In genomic region chr17:28385037-28385797, GRCh38 we compare ENCODE assay signal across 9 cellular contexts. TPM values are rescaled to one million over a fixed set of nuclear protein-coding genes. Genes with fewer than 3 reads are reported as not detected.
DNase-seq lines count a peak whose midpoint lies in the region; ATAC-seq and TF ChIP-seq lines count a peak whose summit lies in the region.
"Had no signal": no experiment of that assay in that cellular context is flagged by ENCODE, and none has a peak within 500 bp of the region (broad histone marks: within the 10 kb centered on the region; RNA-seq: fewer than 3 reads in every experiment).

No MANE protein-coding gene starts in this region.

- H3K9me3 Mint-ChIP-seq in activated CD4-positive, alpha-beta T cell treated with anti-CD3 and anti-CD28 coated beads, Interleukin-2, amount 10 ng/mL, durations not matched to agents 24 days and 14 days, result no peaks in the 10 kb centered on the region
- no peaks in the 10 kb centered on the region for H3K9me3 Mint-ChIP-seq in WTC11

- H3K36me3 ChIP-seq in testis (ENCODE audit: low read depth, missing control alignments), result no peaks in the 10 kb centered on the region

- no peaks in the 10 kb centered on the region for H3K4me1 ChIP-seq in testis

- ATAC-seq in WTC11 (peak; percentile 15; the same call in 1 of the 2 replicates), GM21528 (IDR thresholded peaks at IDR 0.05; ENCODE audit: low FRiP score, unreplicated experiment) (no peak)

- peak overlapping the region; percentile 15 to 54 for H3K4me3 ChIP-seq in testis

- peaks cover 8% of the 10 kb centered on the region for H3K27me3 Mint-ChIP-seq in activated CD4-positive, alpha-beta T cell treated with anti-CD3 and anti-CD28 coated beads, Interleukin-2, amount 10 ng/mL, durations not matched to agents 24 days and 14 days
- H3K27me3 Mint-ChIP-seq in WTC11 (ENCODE audit: low read depth), result peaks cover 76% of the 10 kb centered on the region

- H3K9me3 ChIP-seq in testis, result no peaks in the 10 kb centered on the region

- CTCF ChIA-PET in WTC11 (lab: Charles Lee), result interaction anchor here (0.6 to 6.9 kb wide), 9 partner anchors 17 to 879 kb away, joined by 3 to 63 read pairs (median 4); partner anchors contain the start of gene POLDIP2

- H3K27ac ChIP-seq in testis, result no peak overlapping the region

- POLR2A ChIA-PET in WTC11 (lab: Charles Lee), result interaction anchor here (1.3 kb wide), 1 partner anchor 22 kb away, joined by 3 read pairs; no protein-coding TSS in a partner anchor

- peaks cover 33% of the 10 kb centered on the region for H3K36me3 Mint-ChIP-seq in activated CD4-positive, alpha-beta T cell treated with anti-CD3 and anti-CD28 coated beads, Interleukin-2, amount 10 ng/mL, durations not matched to agents 24 days and 14 days (ENCODE audit: low read depth)
- peaks cover 2% of the 10 kb centered on the region; the same call in 1 of the 2 replicates for H3K36me3 Mint-ChIP-seq in WTC11

- peak; percentile 71 for DNase-seq in activated CD4-positive, alpha-beta T cell treated with anti-CD3 and anti-CD28 coated beads, Interleukin-2, amount 10 ng/mL, durations not matched to agents 24 days and 14 days
- DNase-seq in activated CD4-positive, alpha-beta T cell treated with anti-CD3 and anti-CD28 coated beads, Interleukin-2, amount 50 U/mL, for 1 hour, result no peak
- DNase-seq in WTC11 (ENCODE audit: low spot score) (peak; percentile 42), iPS-NIHi11 (ENCODE audit: low spot score) (peak; percentile 48), testis (no peak), NCI-H510A treated with DMSO at 0.1 percent for 48 hours (lab: John Stamatoyannopoulos, UW) (no peak), erythroblast (lab: John Stamatoyannopoulos, UW) (no peak)

- H3K27ac Mint-ChIP-seq in activated CD4-positive, alpha-beta T cell treated with anti-CD3 and anti-CD28 coated beads, Interleukin-2, amount 10 ng/mL, durations not matched to agents 24 days and 14 days, result peak overlapping the region; percentile 86
- no peak overlapping the region for H3K27ac Mint-ChIP-seq in WTC11

- TF ChIP-seq CTCF in WTC11 (IDR thresholded peaks at IDR 0.05), result no peak
- TF ChIP-seq CTCF in testis (IDR thresholded peaks at IDR 0.05), result no peak

- H3K4me3 Mint-ChIP-seq in activated CD4-positive, alpha-beta T cell treated with anti-CD3 and anti-CD28 coated beads, Interleukin-2, amount 10 ng/mL, durations not matched to agents 24 days and 14 days, result peak overlapping the region; percentile 93
- H3K4me3 Mint-ChIP-seq in WTC11, result peak overlapping the region; percentile 89

- H3K4me1 Mint-ChIP-seq in activated CD4-positive, alpha-beta T cell treated with anti-CD3 and anti-CD28 coated beads, Interleukin-2, amount 10 ng/mL, durations not matched to agents 24 days and 14 days, result peaks cover 22% of the 10 kb centered on the region
- H3K4me1 Mint-ChIP-seq in WTC11, result peaks cover 11% of the 10 kb centered on the region

- TF ChIP-seq POLR2A in testis (IDR thresholded peaks at IDR 0.05), result no peak
- TF ChIP-seq POLR2A in erythroblast (IDR thresholded peaks at IDR 0.05; ENCODE audit: low read length), result no peak

- WGBS in testis, 2 donors, result 52 to 65% methylated on average over 12 to 36 of the region's 37 CpGs

- intact Hi-C loops in activated CD4-positive, alpha-beta T cell treated with anti-CD3 and anti-CD28 coated beads, Interleukin-2, amount 10 ng/mL, durations not matched to agents 24 days and 14 days (cut with micrococcal nuclease), result no loop called here
- intact Hi-C loops in testis (cut with DNase I; ENCODE audit: low total_unique reads), result no loop called here

- no peaks in the 10 kb centered on the region for H3K27me3 ChIP-seq in testis

TF ChIP-seq in WTC11, 78 proteins besides CTCF, POLR2A, EP300 and RAD21:
- TF ChIP-seq, protein P1, sequence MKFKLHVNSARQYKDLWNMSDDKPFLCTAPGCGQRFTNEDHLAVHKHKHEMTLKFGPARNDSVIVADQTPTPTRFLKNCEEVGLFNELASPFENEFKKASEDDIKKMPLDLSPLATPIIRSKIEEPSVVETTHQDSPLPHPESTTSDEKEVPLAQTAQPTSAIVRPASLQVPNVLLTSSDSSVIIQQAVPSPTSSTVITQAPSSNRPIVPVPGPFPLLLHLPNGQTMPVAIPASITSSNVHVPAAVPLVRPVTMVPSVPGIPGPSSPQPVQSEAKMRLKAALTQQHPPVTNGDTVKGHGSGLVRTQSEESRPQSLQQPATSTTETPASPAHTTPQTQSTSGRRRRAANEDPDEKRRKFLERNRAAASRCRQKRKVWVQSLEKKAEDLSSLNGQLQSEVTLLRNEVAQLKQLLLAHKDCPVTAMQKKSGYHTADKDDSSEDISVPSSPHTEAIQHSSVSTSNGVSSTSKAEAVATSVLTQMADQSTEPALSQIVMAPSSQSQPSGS (CRISPR knock-in tag; IDR thresholded peaks at IDR 0.05; ENCODE audit: borderline replicate concordance, low read depth), result no peak
- TF ChIP-seq E2F4 (CRISPR knock-in tag; IDR thresholded peaks at IDR 0.05; ENCODE audit: borderline replicate concordance, low read depth), result no peak
- peak; percentile 54; the same call in 1 of the 2 replicates for TF ChIP-seq PRDM15 (CRISPR knock-in tag; IDR thresholded peaks at IDR 0.05)
- 0 out of 2 replicates have a peak, but pooled peaks have one; percentile 4 for TF ChIP-seq CREM (CRISPR knock-in tag; IDR thresholded peaks at IDR 0.05)
- TF ChIP-seq RELA (CRISPR knock-in tag; IDR thresholded peaks at IDR 0.05; ENCODE audit: borderline replicate concordance), result 0 out of 2 replicates have a peak, but pooled peaks have one; percentile 16

RNA-seq across cellular contexts. Expression of gene SARM1, which starts 13.7 kb away (rescaled TPM):
- 36.4 and 37.7 TPM in 2 replicates for total RNA-seq in activated CD4-positive, alpha-beta T cell treated with anti-CD3 and anti-CD28 coated beads, Interleukin-2, amount 10 ng/mL, durations not matched to agents 24 days and 14 days
- total RNA-seq in WTC11 (2021), result 3.8 to 4.7 TPM (median 4.7 TPM) in 3 replicates
- total RNA-seq in testis, result 10 to 100 TPM; 18.6 to 19.9 TPM
- 6.6 TPM for polyA plus RNA-seq in testis (ENCODE audit: insufficient read depth, low read depth, low replicate concordance)

RNA-seq across cellular contexts. Expression of gene VTN, which starts 15.1 kb away (rescaled TPM):
- total RNA-seq in activated CD4-positive, alpha-beta T cell treated with anti-CD3 and anti-CD28 coated beads, Interleukin-2, amount 10 ng/mL, durations not matched to agents 24 days and 14 days, result 0.23 and 0.24 TPM in 2 replicates
- total RNA-seq in WTC11 (2021) (0.82 to 1.6 TPM (median 1.3 TPM) in 3 replicates), testis (10 to 100 TPM in 1 of 2 donors, 1 to 10 TPM in 1; 9.7 to 57.9 TPM)
- polyA plus RNA-seq in testis (ENCODE audit: insufficient read depth, low read depth, low replicate concordance), result 6.5 TPM

RNA-seq across cellular contexts. Expression of gene SEBOX, which starts 20.2 kb away (rescaled TPM):
- not detected in 2 replicates for total RNA-seq in activated CD4-positive, alpha-beta T cell treated with anti-CD3 and anti-CD28 coated beads, Interleukin-2, amount 10 ng/mL, durations not matched to agents 24 days and 14 days
- not detected in 3 replicates for total RNA-seq in WTC11 (2021)
- not detected for total RNA-seq in testis
- not detected for polyA plus RNA-seq in testis (ENCODE audit: insufficient read depth, low read depth, low replicate concordance)
- total RNA-seq: LHCN-M2 had no signal

RNA-seq across cellular contexts. Expression of gene SLC46A1, which starts 20.8 kb away (rescaled TPM):
- 7.0 and 7.9 TPM in 2 replicates for total RNA-seq in activated CD4-positive, alpha-beta T cell treated with anti-CD3 and anti-CD28 coated beads, Interleukin-2, amount 10 ng/mL, durations not matched to agents 24 days and 14 days
- total RNA-seq in WTC11 (2021), result 5.7 to 6.7 TPM (median 6.6 TPM) in 3 replicates
- total RNA-seq in testis, result 10 to 100 TPM; 13.5 to 13.7 TPM
- 7.5 TPM for polyA plus RNA-seq in testis (ENCODE audit: insufficient read depth, low read depth, low replicate concordance)

RNA-seq across cellular contexts. Expression of gene POLDIP2, which starts 27.9 kb away (rescaled TPM):
- total RNA-seq in activated CD4-positive, alpha-beta T cell treated with anti-CD3 and anti-CD28 coated beads, Interleukin-2, amount 10 ng/mL, durations not matched to agents 24 days and 14 days, result 112 and 115 TPM in 2 replicates
- 79.2 to 85.4 TPM (median 79.7 TPM) in 3 replicates for total RNA-seq in WTC11 (2021)
- total RNA-seq in testis, result 100 to 1,000 TPM; 143 to 154 TPM
- 139 TPM for polyA plus RNA-seq in testis (ENCODE audit: insufficient read depth, low read depth, low replicate concordance)

Comparison
In these comparisons a context has a peak if more than half of its experiments do, and no peak if none do; other contexts are left out.
1. DNase-seq: peak in activated CD4-positive, alpha-beta T cell treated with anti-CD3 and anti-CD28 coated beads, Interleukin-2, amount 10 ng/mL, durations not matched to agents 24 days and 14 days (single experiment), WTC11 (single experiment) and iPS-NIHi11 (single experiment); none in activated CD4-positive, alpha-beta T cell treated with anti-CD3 and anti-CD28 coated beads, Interleukin-2, amount 50 U/mL, for 1 hour (single experiment), testis (single experiment), NCI-H510A treated with DMSO at 0.1 percent for 48 hours (single experiment) and erythroblast (0 of 2).